In genomic region chr3:52253314-52254260, GRCh38 we compare ENCODE assay signal across 7 cellular contexts. TPM values are rescaled to one million over a fixed set of nuclear protein-coding genes. Genes with fewer than 3 reads are reported as not detected.
DNase-seq lines count a peak whose midpoint lies in the region; ATAC-seq and TF ChIP-seq lines count a peak whose summit lies in the region.

No MANE protein-coding gene starts in this region.

- 69 to 78% methylated on average over 8 to 9 of the region's 11 CpGs for WGBS in testis, 2 donors

- ATAC-seq in GM19395 (IDR thresholded peaks at IDR 0.05; ENCODE audit: unreplicated experiment) (peak; percentile 97), HG03378 (IDR thresholded peaks at IDR 0.05; ENCODE audit: unreplicated experiment) (peak; percentile 84), natural killer cell (peak; percentile 85 to 94 (median 89))

- H3K36me3 ChIP-seq in breast epithelium (peaks cover 4% of the 10 kb centered on the region), testis (ENCODE audit: low read depth, missing control alignments) (no peaks in the 10 kb centered on the region), MG63 (peaks cover 44% of the 10 kb centered on the region)

- intact Hi-C loops in breast epithelium (cut with DNase I; ENCODE audit: low total_unique reads): no loop called here
- intact Hi-C loops in natural killer cell (cut with micrococcal nuclease): loop anchor here (2.0 kb wide), 3 partner anchors 15 to 25 kb away; partner anchors contain the start of genes TWF2 and WDR82
- intact Hi-C loops in testis (cut with DNase I; ENCODE audit: low total_unique reads): no loop called here

- no peaks in the 10 kb centered on the region for H3K27me3 ChIP-seq in breast epithelium
- no peaks in the 10 kb centered on the region for H3K27me3 ChIP-seq in testis
- no peaks in the 10 kb centered on the region for H3K27me3 ChIP-seq in MG63

- no peaks in the 10 kb centered on the region for H3K27me3 Mint-ChIP-seq in natural killer cell (ENCODE audit: low read depth in 2 of 2)

- peak; percentile 84 for DNase-seq in UCSD-AML1 (lab: John Stamatoyannopoulos, UW; ENCODE audit: unreplicated experiment)
- DNase-seq in breast epithelium (ENCODE audit: low spot score in 2 of 2): no peak
- DNase-seq in natural killer cell: peak; percentile 61
- DNase-seq in testis: peak; percentile 43
- DNase-seq in MG63: no peak

- H3K4me1 Mint-ChIP-seq in natural killer cell: peaks cover 64 to 72% of the 10 kb centered on the region in 2 donors

- H3K4me1 ChIP-seq in breast epithelium: no peaks in the 10 kb centered on the region
- H3K4me1 ChIP-seq in testis: no peaks in the 10 kb centered on the region

- H3K4me3 Mint-ChIP-seq in natural killer cell: peak overlapping the region; percentile 93

- H3K9me3 ChIP-seq in breast epithelium (no peaks in the 10 kb centered on the region), testis (no peaks in the 10 kb centered on the region), MG63 (no peaks in the 10 kb centered on the region)

- H3K9me3 Mint-ChIP-seq in natural killer cell: no peaks in the 10 kb centered on the region

- H3K27ac ChIP-seq in breast epithelium (peak overlapping the region; percentile 67 to 68), testis (no peak overlapping the region)

- H3K27ac Mint-ChIP-seq in natural killer cell: peak overlapping the region; percentile 94 to 95

- peaks cover 25% of the 10 kb centered on the region for H3K36me3 Mint-ChIP-seq in natural killer cell

- TF ChIP-seq POLR2A in breast epithelium (IDR thresholded peaks at IDR 0.05) (no peak), testis (IDR thresholded peaks at IDR 0.05) (no peak)

- H3K4me3 ChIP-seq in breast epithelium (no peak overlapping the region), testis (no peak overlapping the region), MG63 (no peak overlapping the region)

- TF ChIP-seq CTCF in breast epithelium (IDR thresholded peaks at IDR 0.05) (no peak), natural killer cell (IDR thresholded peaks at IDR 0.05) (no peak), testis (IDR thresholded peaks at IDR 0.05) (no peak)

RNA-seq across cellular contexts. Expression of gene PPM1M, which starts 8.0 kb away (rescaled TPM):
- total RNA-seq in breast epithelium: 10 to 100 TPM; 15.4 to 31.2 (median 20.2) TPM
- total RNA-seq in natural killer cell: 10 to 100 TPM; 66.0 to 83.7 (median 77.8) TPM
- 10 to 100 TPM; 12.9 to 15.2 TPM for total RNA-seq in testis
- 22.2 TPM for polyA plus RNA-seq in testis (ENCODE audit: insufficient read depth, low read depth, low replicate concordance)
- total RNA-seq in MG63 (2014; rRNA removed; shearing (Covaris generic); ENCODE audit: low replicate concordance): 7.9 and 16.2 TPM in 2 replicates

RNA-seq across cellular contexts. Expression of gene TWF2, which starts 14.6 kb away (rescaled TPM):
- total RNA-seq in breast epithelium: 10 to 100 TPM; 52.7 to 84.5 (median 65.2) TPM
- 10 to 100 TPM; 49.2 to 76.6 (median 52.0) TPM for total RNA-seq in natural killer cell
- 10 to 100 TPM; 36.5 to 58.1 TPM for total RNA-seq in testis
- polyA plus RNA-seq in testis (ENCODE audit: insufficient read depth, low read depth, low replicate concordance): 30.0 TPM
- total RNA-seq in MG63 (2014; rRNA removed; shearing (Covaris generic); ENCODE audit: low replicate concordance): 37.4 and 100 TPM in 2 replicates

RNA-seq across cellular contexts. Expression of gene WDR82, which starts 24.9 kb away (rescaled TPM):
- total RNA-seq in breast epithelium: 10 to 100 TPM; 49.6 to 53.1 (median 52.1) TPM
- total RNA-seq in natural killer cell: 100 to 1,000 TPM; 108 to 131 (median 109) TPM
- total RNA-seq in testis: 10 to 100 TPM; 76.1 to 85.7 TPM
- polyA plus RNA-seq in testis (ENCODE audit: insufficient read depth, low read depth, low replicate concordance): 80.9 TPM
- 27.6 and 40.0 TPM in 2 replicates for total RNA-seq in MG63 (2014; rRNA removed; shearing (Covaris generic); ENCODE audit: low replicate concordance)

RNA-seq across cellular contexts. Expression of gene TLR9, which starts 28.1 kb away (rescaled TPM):
- total RNA-seq in breast epithelium (under 1 TPM in 1 of 3 donors, not detected in 2; 0.29 TPM), natural killer cell (under 1 TPM in 2 of 3 donors, not detected in 1; 0.20 to 0.21 TPM), testis (under 1 TPM; 0.08 to 0.25 TPM)
- polyA plus RNA-seq in testis (ENCODE audit: insufficient read depth, low read depth, low replicate concordance): 0.20 TPM
- not detected in 2 replicates for total RNA-seq in MG63 (2014; rRNA removed; shearing (Covaris generic); ENCODE audit: low replicate concordance)

RNA-seq across cellular contexts. Expression of gene GLYCTK, which starts 34.0 kb away (rescaled TPM):
- total RNA-seq in breast epithelium: 10 to 100 TPM in 1 of 3 donors, 1 to 10 TPM in 2; 7.3 to 17.8 (median 9.5) TPM
- total RNA-seq in natural killer cell: 10 to 100 TPM; 43.3 to 60.8 (median 45.2) TPM
- 10 to 100 TPM in 1 of 2 donors, 1 to 10 TPM in 1; 9.7 to 15.6 TPM for total RNA-seq in testis
- 6.3 TPM for polyA plus RNA-seq in testis (ENCODE audit: insufficient read depth, low read depth, low replicate concordance)
- 2.3 and 10.6 TPM in 2 replicates for total RNA-seq in MG63 (2014; rRNA removed; shearing (Covaris generic); ENCODE audit: low replicate concordance)

Comparison
In these comparisons a context has a peak if more than half of its experiments do, and no peak if none do; other contexts are left out.
1. DNase-seq: peak in UCSD-AML1 (single experiment), natural killer cell (single experiment) and testis (single experiment); none in breast epithelium (0 of 2) and MG63 (single experiment).
2. H3K27ac ChIP-seq: peak in breast epithelium (2 of 2); none in testis (0 of 2).
3. Peak in every context shown above with its lines, with median percentiles within 50 percentile points of each other: ATAC-seq.